In genomic region chr10:77846718-77847311, GRCh38 we compare ENCODE assay signal across 8 cellular contexts.
DNase-seq lines count a peak whose midpoint lies in the region; ATAC-seq and TF ChIP-seq lines count a peak whose summit lies in the region.

No MANE protein-coding gene starts in this region.

- peaks cover 13% of the 10 kb centered on the region for H3K79me2 ChIP-seq in hepatocyte

- peaks cover 3% of the 10 kb centered on the region for H3K36me3 Mint-ChIP-seq in T-helper 17 cell (ENCODE audit: low read depth)

- H3K4me1 Mint-ChIP-seq in T-helper 17 cell: peaks cover 2% of the 10 kb centered on the region

- no peak overlapping the region for H2AFZ ChIP-seq in hepatocyte

- no peaks in the 10 kb centered on the region for H3K27me3 Mint-ChIP-seq in T-helper 17 cell

- ATAC-seq in GM21423 (IDR thresholded peaks at IDR 0.05; ENCODE audit: unreplicated experiment): peak; percentile 67
- peak; percentile 86 for ATAC-seq in T-helper 17 cell
- ATAC-seq in GM18520 (IDR thresholded peaks at IDR 0.05; ENCODE audit: unreplicated experiment): no peak

- H3K9me3 ChIP-seq in MG63 (no peaks in the 10 kb centered on the region), T-helper 17 cell (ENCODE audit: control insufficient read depth, low read length, poor library complexity, severe bottlenecking) (no peaks in the 10 kb centered on the region), hepatocyte (ENCODE audit: low read depth) (no peaks in the 10 kb centered on the region)

- TF ChIP-seq CTCF in astrocyte of the cerebellum (IDR thresholded peaks at IDR 0.05; ENCODE audit: low read depth, low read length, missing control alignments) (peak; percentile 97), hepatocyte (IDR thresholded peaks at IDR 0.05; ENCODE audit: poor library complexity) (peak; percentile 94), retinal pigment epithelial cell (conservative IDR thresholded peaks at IDR 0.05; ENCODE audit: low read depth, low read length) (peak; percentile 97)

- H3K36me3 ChIP-seq in MG63 (peaks cover 25% of the 10 kb centered on the region), hepatocyte (replicated peaks; ENCODE audit: insufficient read depth, low read depth) (peaks cover 5% of the 10 kb centered on the region)

- H3K27me3 ChIP-seq in MG63 (no peaks in the 10 kb centered on the region), hepatocyte (no peaks in the 10 kb centered on the region)

- H3K9me2 ChIP-seq in hepatocyte (replicated peaks; ENCODE audit: insufficient read depth): no peaks in the 10 kb centered on the region

- H3K4me2 ChIP-seq in hepatocyte: no peak overlapping the region

- H3K4me3 ChIP-seq in MG63: no peak overlapping the region
- no peak overlapping the region for H3K4me3 ChIP-seq in astrocyte of the cerebellum (ENCODE audit: low read depth, low read length)
- H3K4me3 ChIP-seq in hepatocyte: no peak overlapping the region
- no peak overlapping the region for H3K4me3 ChIP-seq in retinal pigment epithelial cell (ENCODE audit: low read length)

- no peaks in the 10 kb centered on the region for H4K20me1 ChIP-seq in hepatocyte (ENCODE audit: insufficient read depth, poor library complexity, severe bottlenecking)

- DNase-seq in COLO829 (ENCODE audit: low spot score) (peak; percentile 37), MG63 (peak; percentile 65), T-helper 17 cell (peak; percentile 51 to 60 (median 52)), astrocyte of the cerebellum (ENCODE audit: low read depth) (peak; percentile 48), hepatocyte (ENCODE audit: low spot score) (peak; percentile 87), retinal pigment epithelial cell (ENCODE audit: low read depth) (no peak)

- WGBS in hepatocyte (ENCODE audit: low lambda C conversion rate, missing lambda C conversion rate): 40% methylated on average over 20 of the region's 21 CpGs

- in situ Hi-C loops in astrocyte of the cerebellum (cut with HindIII; ENCODE audit: low sequenced_read_pairs): loop anchor here (5.0 kb wide), 2 partner anchors 40 to 170 kb away; no protein-coding TSS in a partner anchor

- H3K4me3 Mint-ChIP-seq in T-helper 17 cell: no peak overlapping the region

- peaks cover 33% of the 10 kb centered on the region for H3K4me1 ChIP-seq in hepatocyte (ENCODE audit: insufficient read depth)

- H3K27ac ChIP-seq in hepatocyte: peak overlapping the region; percentile 95

- H3K27ac Mint-ChIP-seq in T-helper 17 cell: peak overlapping the region; percentile 37
